Comparison of ENCODE assay signal across 2 cellular contexts in genomic region chr7:40147371-40148246, GRCh38.
TF ChIP-seq lines count a peak whose summit lies in the region.

No MANE protein-coding gene starts in this region.

TF ChIP-seq in GM23338, 12 proteins besides CTCF, POLR2A, EP300 and RAD21 (continued from another document):
- TF ChIP-seq, protein P1, sequence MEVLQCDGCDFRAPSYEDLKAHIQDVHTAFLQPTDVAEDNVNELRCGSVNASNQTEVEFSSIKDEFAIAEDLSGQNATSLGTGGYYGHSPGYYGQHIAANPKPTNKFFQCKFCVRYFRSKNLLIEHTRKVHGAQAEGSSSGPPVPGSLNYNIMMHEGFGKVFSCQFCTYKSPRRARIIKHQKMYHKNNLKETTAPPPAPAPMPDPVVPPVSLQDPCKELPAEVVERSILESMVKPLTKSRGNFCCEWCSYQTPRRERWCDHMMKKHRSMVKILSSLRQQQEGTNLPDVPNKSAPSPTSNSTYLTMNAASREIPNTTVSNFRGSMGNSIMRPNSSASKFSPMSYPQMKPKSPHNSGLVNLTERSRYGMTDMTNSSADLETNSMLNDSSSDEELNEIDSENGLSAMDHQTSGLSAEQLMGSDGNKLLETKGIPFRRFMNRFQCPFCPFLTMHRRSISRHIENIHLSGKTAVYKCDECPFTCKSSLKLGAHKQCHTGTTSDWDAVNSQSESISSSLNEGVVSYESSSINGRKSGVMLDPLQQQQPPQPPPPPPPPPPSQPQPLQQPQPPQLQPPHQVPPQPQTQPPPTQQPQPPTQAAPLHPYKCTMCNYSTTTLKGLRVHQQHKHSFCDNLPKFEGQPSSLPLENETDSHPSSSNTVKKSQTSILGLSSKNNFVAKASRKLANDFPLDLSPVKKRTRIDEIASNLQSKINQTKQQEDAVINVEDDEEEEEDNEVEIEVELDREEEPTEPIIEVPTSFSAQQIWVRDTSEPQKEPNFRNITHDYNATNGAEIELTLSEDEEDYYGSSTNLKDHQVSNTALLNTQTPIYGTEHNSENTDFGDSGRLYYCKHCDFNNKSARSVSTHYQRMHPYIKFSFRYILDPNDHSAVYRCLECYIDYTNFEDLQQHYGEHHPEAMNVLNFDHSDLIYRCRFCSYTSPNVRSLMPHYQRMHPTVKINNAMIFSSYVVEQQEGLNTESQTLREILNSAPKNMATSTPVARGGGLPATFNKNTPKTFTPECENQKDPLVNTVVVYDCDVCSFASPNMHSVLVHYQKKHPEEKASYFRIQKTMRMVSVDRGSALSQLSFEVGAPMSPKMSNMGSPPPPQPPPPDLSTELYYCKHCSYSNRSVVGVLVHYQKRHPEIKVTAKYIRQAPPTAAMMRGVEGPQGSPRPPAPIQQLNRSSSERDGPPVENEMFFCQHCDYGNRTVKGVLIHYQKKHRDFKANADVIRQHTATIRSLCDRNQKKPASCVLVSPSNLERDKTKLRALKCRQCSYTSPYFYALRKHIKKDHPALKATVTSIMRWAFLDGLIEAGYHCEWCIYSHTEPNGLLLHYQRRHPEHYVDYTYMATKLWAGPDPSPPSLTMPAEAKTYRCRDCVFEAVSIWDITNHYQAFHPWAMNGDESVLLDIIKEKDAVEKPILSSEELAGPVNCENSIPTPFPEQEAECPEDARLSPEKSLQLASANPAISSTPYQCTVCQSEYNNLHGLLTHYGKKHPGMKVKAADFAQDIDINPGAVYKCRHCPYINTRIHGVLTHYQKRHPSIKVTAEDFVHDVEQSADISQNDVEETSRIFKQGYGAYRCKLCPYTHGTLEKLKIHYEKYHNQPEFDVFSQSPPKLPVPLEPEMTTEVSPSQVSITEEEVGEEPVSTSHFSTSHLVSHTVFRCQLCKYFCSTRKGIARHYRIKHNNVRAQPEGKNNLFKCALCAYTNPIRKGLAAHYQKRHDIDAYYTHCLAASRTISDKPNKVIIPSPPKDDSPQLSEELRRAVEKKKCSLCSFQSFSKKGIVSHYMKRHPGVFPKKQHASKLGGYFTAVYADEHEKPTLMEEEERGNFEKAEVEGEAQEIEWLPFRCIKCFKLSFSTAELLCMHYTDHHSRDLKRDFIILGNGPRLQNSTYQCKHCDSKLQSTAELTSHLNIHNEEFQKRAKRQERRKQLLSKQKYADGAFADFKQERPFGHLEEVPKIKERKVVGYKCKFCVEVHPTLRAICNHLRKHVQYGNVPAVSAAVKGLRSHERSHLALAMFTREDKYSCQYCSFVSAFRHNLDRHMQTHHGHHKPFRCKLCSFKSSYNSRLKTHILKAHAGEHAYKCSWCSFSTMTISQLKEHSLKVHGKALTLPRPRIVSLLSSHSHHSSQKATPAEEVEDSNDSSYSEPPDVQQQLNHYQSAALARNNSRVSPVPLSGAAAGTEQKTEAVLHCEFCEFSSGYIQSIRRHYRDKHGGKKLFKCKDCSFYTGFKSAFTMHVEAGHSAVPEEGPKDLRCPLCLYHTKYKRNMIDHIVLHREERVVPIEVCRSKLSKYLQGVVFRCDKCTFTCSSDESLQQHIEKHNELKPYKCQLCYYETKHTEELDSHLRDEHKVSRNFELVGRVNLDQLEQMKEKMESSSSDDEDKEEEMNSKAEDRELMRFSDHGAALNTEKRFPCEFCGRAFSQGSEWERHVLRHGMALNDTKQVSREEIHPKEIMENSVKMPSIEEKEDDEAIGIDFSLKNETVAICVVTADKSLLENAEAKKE (CRISPR knock-in tag; IDR thresholded peaks at IDR 0.05): no peak
- TF ChIP-seq, protein P2, sequence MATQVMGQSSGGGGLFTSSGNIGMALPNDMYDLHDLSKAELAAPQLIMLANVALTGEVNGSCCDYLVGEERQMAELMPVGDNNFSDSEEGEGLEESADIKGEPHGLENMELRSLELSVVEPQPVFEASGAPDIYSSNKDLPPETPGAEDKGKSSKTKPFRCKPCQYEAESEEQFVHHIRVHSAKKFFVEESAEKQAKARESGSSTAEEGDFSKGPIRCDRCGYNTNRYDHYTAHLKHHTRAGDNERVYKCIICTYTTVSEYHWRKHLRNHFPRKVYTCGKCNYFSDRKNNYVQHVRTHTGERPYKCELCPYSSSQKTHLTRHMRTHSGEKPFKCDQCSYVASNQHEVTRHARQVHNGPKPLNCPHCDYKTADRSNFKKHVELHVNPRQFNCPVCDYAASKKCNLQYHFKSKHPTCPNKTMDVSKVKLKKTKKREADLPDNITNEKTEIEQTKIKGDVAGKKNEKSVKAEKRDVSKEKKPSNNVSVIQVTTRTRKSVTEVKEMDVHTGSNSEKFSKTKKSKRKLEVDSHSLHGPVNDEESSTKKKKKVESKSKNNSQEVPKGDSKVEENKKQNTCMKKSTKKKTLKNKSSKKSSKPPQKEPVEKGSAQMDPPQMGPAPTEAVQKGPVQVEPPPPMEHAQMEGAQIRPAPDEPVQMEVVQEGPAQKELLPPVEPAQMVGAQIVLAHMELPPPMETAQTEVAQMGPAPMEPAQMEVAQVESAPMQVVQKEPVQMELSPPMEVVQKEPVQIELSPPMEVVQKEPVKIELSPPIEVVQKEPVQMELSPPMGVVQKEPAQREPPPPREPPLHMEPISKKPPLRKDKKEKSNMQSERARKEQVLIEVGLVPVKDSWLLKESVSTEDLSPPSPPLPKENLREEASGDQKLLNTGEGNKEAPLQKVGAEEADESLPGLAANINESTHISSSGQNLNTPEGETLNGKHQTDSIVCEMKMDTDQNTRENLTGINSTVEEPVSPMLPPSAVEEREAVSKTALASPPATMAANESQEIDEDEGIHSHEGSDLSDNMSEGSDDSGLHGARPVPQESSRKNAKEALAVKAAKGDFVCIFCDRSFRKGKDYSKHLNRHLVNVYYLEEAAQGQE (IDR thresholded peaks at IDR 0.05; ENCODE audit: unreplicated experiment): no peak
- TF ChIP-seq STAT1 (IDR thresholded peaks at IDR 0.05; ENCODE audit: unreplicated experiment): no peak
TF ChIP-seq in GM23338: peak in this region for 0.

TF ChIP-seq in WTC11, 78 proteins besides CTCF, POLR2A, EP300 and RAD21 (continues in another document):
- no peak for TF ChIP-seq AFF4 (CRISPR knock-in tag; IDR thresholded peaks at IDR 0.05; ENCODE audit: borderline replicate concordance)
- no peak for TF ChIP-seq ZNF396 (CRISPR knock-in tag; IDR thresholded peaks at IDR 0.05; ENCODE audit: borderline replicate concordance)
- no peak for TF ChIP-seq OVOL2 (CRISPR knock-in tag; IDR thresholded peaks at IDR 0.05; ENCODE audit: borderline replicate concordance)
- no peak for TF ChIP-seq E2F4 (CRISPR knock-in tag; IDR thresholded peaks at IDR 0.05; ENCODE audit: borderline replicate concordance, low read depth)
- TF ChIP-seq FOXP1 (CRISPR knock-in tag; IDR thresholded peaks at IDR 0.05; ENCODE audit: borderline replicate concordance): no peak
- TF ChIP-seq, protein P3, sequence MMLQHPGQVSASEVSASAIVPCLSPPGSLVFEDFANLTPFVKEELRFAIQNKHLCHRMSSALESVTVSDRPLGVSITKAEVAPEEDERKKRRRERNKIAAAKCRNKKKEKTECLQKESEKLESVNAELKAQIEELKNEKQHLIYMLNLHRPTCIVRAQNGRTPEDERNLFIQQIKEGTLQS (CRISPR knock-in tag; conservative IDR thresholded peaks at IDR 0.05): no peak
- TF ChIP-seq SMAD3 (CRISPR knock-in tag; IDR thresholded peaks at IDR 0.05; ENCODE audit: borderline replicate concordance): no peak
- TF ChIP-seq ZNF219 (CRISPR knock-in tag; IDR thresholded peaks at IDR 0.05; ENCODE audit: borderline replicate concordance): no peak
- TF ChIP-seq, protein P4, sequence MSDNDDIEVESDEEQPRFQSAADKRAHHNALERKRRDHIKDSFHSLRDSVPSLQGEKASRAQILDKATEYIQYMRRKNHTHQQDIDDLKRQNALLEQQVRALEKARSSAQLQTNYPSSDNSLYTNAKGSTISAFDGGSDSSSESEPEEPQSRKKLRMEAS (CRISPR knock-in tag; IDR thresholded peaks at IDR 0.05): no peak
- no peak for TF ChIP-seq ZBTB43 (CRISPR knock-in tag; IDR thresholded peaks at IDR 0.05)
- TF ChIP-seq TCF7 (CRISPR knock-in tag; IDR thresholded peaks at IDR 0.05; ENCODE audit: low read depth): no peak
- TF ChIP-seq FOXK1 (CRISPR knock-in tag; IDR thresholded peaks at IDR 0.05): no peak
- TF ChIP-seq GABPB1 (CRISPR knock-in tag; IDR thresholded peaks at IDR 0.05): no peak
- no peak for TF ChIP-seq SMAD4 (CRISPR knock-in tag; IDR thresholded peaks at IDR 0.05)
- no peak for TF ChIP-seq ZNF232 (CRISPR knock-in tag; IDR thresholded peaks at IDR 0.05)
- TF ChIP-seq GRHL2 (CRISPR knock-in tag; IDR thresholded peaks at IDR 0.05; ENCODE audit: insufficient replicate concordance, severe bottlenecking): no peak
- no peak for TF ChIP-seq TP53 (CRISPR knock-in tag; IDR thresholded peaks at IDR 0.05)
- no peak for TF ChIP-seq ZNF121 (CRISPR knock-in tag; IDR thresholded peaks at IDR 0.05)
- TF ChIP-seq PRDM15 (CRISPR knock-in tag; IDR thresholded peaks at IDR 0.05): no peak
